8 cellular contexts compared by ENCODE assay signal in genomic region chr16:86044241-86044671, GRCh38.
DNase-seq lines count a peak whose midpoint lies in the region; ATAC-seq, FAIRE-seq and TF ChIP-seq lines count a peak whose summit lies in the region.

No MANE protein-coding gene starts in this region.

- no peak overlapping the region for H3K9ac ChIP-seq in HepG2 (ENCODE audit: insufficient read depth, low read depth, low read length)

- H3K27me3 ChIP-seq in Peyer's patch (no peaks in the 10 kb centered on the region), HepG2 (ENCODE audit: control insufficient read depth in 1 of 2, insufficient read depth in 2 of 2, low read length in 2 of 2) (peaks cover 3 to 7% of the 10 kb centered on the region in 2 experiments; a peak in 4 of 5 replicates)

- H3K27ac ChIP-seq in Peyer's patch (no peak overlapping the region), HepG2 (ENCODE audit: extremely low read length, insufficient read depth, low read length) (no peak overlapping the region)

- peak; percentile 55 for TF ChIP-seq RAD21 in HepG2 (CRISPR knock-in tag; IDR thresholded peaks at IDR 0.05)

- no peak overlapping the region for H2AFZ ChIP-seq in HepG2 (ENCODE audit: low read length)

- H3K9me3 ChIP-seq in Peyer's patch (no peaks in the 10 kb centered on the region), HepG2 (ENCODE audit: low read length) (no peaks in the 10 kb centered on the region)

- POLR2A ChIA-PET in HepG2 (lab: Yijun Ruan, JAX): no interaction called here

- no peaks in the 10 kb centered on the region for H3K79me2 ChIP-seq in HepG2 (ENCODE audit: insufficient read depth, low read length)

- DNase-seq in NK-92 treated with Interleukin-12 subunit alpha and Interleukin-12 subunit beta, amount 100 ng/mL, for 24 hours (lab: John Stamatoyannopoulos, UW): peak; percentile 5
- no peak for DNase-seq in NK-92 (lab: John Stamatoyannopoulos, UW; ENCODE audit: unreplicated experiment)
- DNase-seq in Peyer's patch: peak; percentile 22 to 64 (median 55)
- peak; percentile 22 for DNase-seq in astrocyte of the spinal cord (ENCODE audit: low read depth, low spot score)
- peak; percentile 23 for DNase-seq in HepG2 (ENCODE audit: low spot score)

- H3K4me3 ChIP-seq in Peyer's patch (no peak overlapping the region), astrocyte of the spinal cord (ENCODE audit: low read depth, low read length) (no peak overlapping the region), HepG2 (replicated peaks in 1 of 3; ENCODE audit: insufficient read depth in 1 of 3, low read depth in 2 of 3, low read length in 3 of 3) (no peak overlapping the region)

- no peak overlapping the region for H3K4me2 ChIP-seq in HepG2 (ENCODE audit: low read depth, low read length)

- TF ChIP-seq EP300 in HepG2 (IDR thresholded peaks at IDR 0.05; ENCODE audit: low read depth in 2 of 2, low read length in 2 of 2) (no peak), HepG2 (CRISPR knock-in tag; IDR thresholded peaks at IDR 0.05; ENCODE audit: borderline replicate concordance) (no peak)

- no peak for FAIRE-seq in HepG2 (lab: Jason Lieb, UNC)

- no peaks in the 10 kb centered on the region for H3K4me1 ChIP-seq in Peyer's patch
- H3K4me1 ChIP-seq in HepG2 (ENCODE audit: insufficient read depth, low read length): no peaks in the 10 kb centered on the region

- TF ChIP-seq POLR2A in Peyer's patch (IDR thresholded peaks at IDR 0.05) (no peak), HepG2 (IDR thresholded peaks at IDR 0.05; ENCODE audit: insufficient read depth in 1 of 2, low read depth in 2 of 2, low read length in 2 of 2) (no peak)

- in situ Hi-C loops in astrocyte of the spinal cord (cut with HindIII; ENCODE audit: low sequenced_read_pairs) (no loop called here), HepG2 (cut with HindIII; ENCODE audit: extremely low pct_ligation_motif_present, low pct_unique_long_range_greater_than_20kb) (loop anchor here (10.0 kb wide), 1 partner anchor 471 kb away; the partner anchor contains the start of gene FOXF1)

- no peaks in the 10 kb centered on the region for H4K20me1 ChIP-seq in HepG2 (ENCODE audit: insufficient read depth, low read length)

- H3K36me3 ChIP-seq in Peyer's patch: no peaks in the 10 kb centered on the region
- no peaks in the 10 kb centered on the region for H3K36me3 ChIP-seq in HepG2 (replicated peaks in 1 of 2; ENCODE audit: control insufficient read depth in 1 of 2, insufficient read depth in 2 of 2, low read length in 2 of 2)

- BruUV-seq in HepG2 (replicated peaks; lab: Mats Ljungman, UMichigan): no TSS peak

- peak in 4 of 6 experiments; percentile 12 to 42 (median 26) for TF ChIP-seq CTCF in Peyer's patch (IDR thresholded peaks at IDR 0.05)
- TF ChIP-seq CTCF in astrocyte of the spinal cord (IDR thresholded peaks at IDR 0.05; ENCODE audit: low read depth, low read length): peak; percentile 70
- peak; percentile 85 for TF ChIP-seq CTCF in HepG2 (CRISPR knock-in tag; IDR thresholded peaks at IDR 0.05)

- CTCF ChIA-PET in HepG2 (lab: Yijun Ruan, JAX; ENCODE audit: low intra/inter-chr PET ratio, low total read pairs): interaction anchor here (1.0 to 1.3 kb wide), 2 partner anchors 473 to 476 kb away, joined by 3 to 4 read pairs; no protein-coding TSS in a partner anchor

- ATAC-seq in HepG2: peak; percentile 88
- no peak for ATAC-seq in HG03175 (IDR thresholded peaks at IDR 0.05; ENCODE audit: unreplicated experiment)
- ATAC-seq in HG02798 (IDR thresholded peaks at IDR 0.05; ENCODE audit: poor library complexity, unreplicated experiment): no peak
- no peak for ATAC-seq in GM21423 (IDR thresholded peaks at IDR 0.05; ENCODE audit: unreplicated experiment)

- intact Hi-C loops in HepG2 (cut with micrococcal nuclease; ENCODE audit: unreplicated experiment): no loop called here

- 9% methylated on average over 8 of the region's 11 CpGs for WGBS in HepG2 (ENCODE audit: low lambda C conversion rate)

TF ChIP-seq in HepG2, 621 proteins besides CTCF, POLR2A, EP300 and RAD21:
- no peak for TF ChIP-seq ZFP36 (IDR thresholded peaks at IDR 0.05; ENCODE audit: borderline replicate concordance, low read depth, low read length, partially characterized antibody)
- no peak for TF ChIP-seq TARDBP (CRISPR knock-in tag; IDR thresholded peaks at IDR 0.05)
- no peak for TF ChIP-seq ZMYM3 (CRISPR knock-in tag; IDR thresholded peaks at IDR 0.05)
- TF ChIP-seq ZNF547 (CRISPR knock-in tag; IDR thresholded peaks at IDR 0.05): no peak
- no peak for TF ChIP-seq SNRNP70 (IDR thresholded peaks at IDR 0.05; ENCODE audit: low read depth, low read length)
- TF ChIP-seq ZFP82 (CRISPR knock-in tag; IDR thresholded peaks at IDR 0.05; ENCODE audit: borderline replicate concordance): no peak
- TF ChIP-seq ZNF740 (CRISPR knock-in tag; IDR thresholded peaks at IDR 0.05): peak; percentile 99
- peak; percentile 61 for TF ChIP-seq STAG1 (CRISPR knock-in tag; IDR thresholded peaks at IDR 0.05)
- peak; percentile 38; the same call in 1 of the 2 replicates for TF ChIP-seq SMC3 (IDR thresholded peaks at IDR 0.05; ENCODE audit: low read length)
- no peak for TF ChIP-seq ZNF20 (CRISPR knock-in tag; IDR thresholded peaks at IDR 0.05)
- 0 out of 2 replicates have a peak, but pooled peaks have one; percentile 27 for TF ChIP-seq HNRNPL (IDR thresholded peaks at IDR 0.05; ENCODE audit: low read depth, low read length)
- TF ChIP-seq AGO2 (optimal IDR thresholded peaks at IDR 0.05; ENCODE audit: low read depth, low read length): no peak
- TF ChIP-seq XRCC5 (optimal IDR thresholded peaks at IDR 0.05; ENCODE audit: low read length): peak; percentile 18
- TF ChIP-seq ZBTB42 (CRISPR knock-in tag; IDR thresholded peaks at IDR 0.05): no peak
- no peak for TF ChIP-seq ISL2 (CRISPR knock-in tag; IDR thresholded peaks at IDR 0.05)
- TF ChIP-seq YY1 (IDR thresholded peaks at IDR 0.05; ENCODE audit: insufficient read depth, insufficient replicate concordance, low read depth, low read length): peak; percentile 20
- TF ChIP-seq, protein P1, sequence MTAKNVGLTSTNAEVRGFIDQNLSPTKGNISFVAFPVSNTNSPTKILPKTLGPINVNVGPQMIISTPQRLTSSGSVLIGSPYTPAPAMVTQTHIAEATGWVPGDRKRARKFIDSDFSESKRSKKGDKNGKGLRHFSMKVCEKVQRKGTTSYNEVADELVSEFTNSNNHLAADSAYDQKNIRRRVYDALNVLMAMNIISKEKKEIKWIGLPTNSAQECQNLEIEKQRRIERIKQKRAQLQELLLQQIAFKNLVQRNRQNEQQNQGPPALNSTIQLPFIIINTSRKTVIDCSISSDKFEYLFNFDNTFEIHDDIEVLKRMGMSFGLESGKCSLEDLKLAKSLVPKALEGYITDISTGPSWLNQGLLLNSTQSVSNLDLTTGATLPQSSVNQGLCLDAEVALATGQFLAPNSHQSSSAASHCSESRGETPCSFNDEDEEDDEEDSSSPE (CRISPR knock-in tag; IDR thresholded peaks at IDR 0.05): no peak
- no peak for TF ChIP-seq RXRA (CRISPR knock-in tag; IDR thresholded peaks at IDR 0.05)
- TF ChIP-seq NR2C2 (CRISPR knock-in tag; IDR thresholded peaks at IDR 0.05; ENCODE audit: borderline replicate concordance): no peak
- TF ChIP-seq, protein P2, sequence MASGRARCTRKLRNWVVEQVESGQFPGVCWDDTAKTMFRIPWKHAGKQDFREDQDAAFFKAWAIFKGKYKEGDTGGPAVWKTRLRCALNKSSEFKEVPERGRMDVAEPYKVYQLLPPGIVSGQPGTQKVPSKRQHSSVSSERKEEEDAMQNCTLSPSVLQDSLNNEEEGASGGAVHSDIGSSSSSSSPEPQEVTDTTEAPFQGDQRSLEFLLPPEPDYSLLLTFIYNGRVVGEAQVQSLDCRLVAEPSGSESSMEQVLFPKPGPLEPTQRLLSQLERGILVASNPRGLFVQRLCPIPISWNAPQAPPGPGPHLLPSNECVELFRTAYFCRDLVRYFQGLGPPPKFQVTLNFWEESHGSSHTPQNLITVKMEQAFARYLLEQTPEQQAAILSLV (CRISPR knock-in tag; IDR thresholded peaks at IDR 0.05; ENCODE audit: borderline replicate concordance): 0 out of 2 replicates have a peak, but pooled peaks have one; percentile 26
TF ChIP-seq in HepG2: peak in this region for 7.

Comparison
In these comparisons a context has a peak if more than half of its experiments do, and no peak if none do; other contexts are left out.
1. CTCF ChIP-seq: peak in every context shown above with its lines; median percentile 85 in HepG2; 70 in astrocyte of the spinal cord; 26 in Peyer's patch.